1 cellular context compared by ENCODE assay signal in genomic region chr7:151518105-151518780, GRCh38.
TF ChIP-seq lines count a peak whose summit lies in the region.

No MANE protein-coding gene starts in this region.

TF ChIP-seq in K562, 482 proteins besides CTCF, POLR2A, EP300 and RAD21 (continued from another document and continues in another):
- TF ChIP-seq ZNF644 (tag; IDR thresholded peaks at IDR 0.05; ENCODE audit: low read depth) (no peak), ZNF584 (CRISPR knock-in tag; IDR thresholded peaks at IDR 0.05; ENCODE audit: low read depth) (no peak), SP1 (CRISPR knock-in tag; IDR thresholded peaks at IDR 0.05) (no peak), ZNF696 (CRISPR knock-in tag; conservative IDR thresholded peaks at IDR 0.05) (no peak), ELK1 (CRISPR knock-in tag; IDR thresholded peaks at IDR 0.05) (no peak), HDGF (IDR thresholded peaks at IDR 0.05) (0 out of 2 replicates have a peak, but pooled peaks have one; percentile 30), BRF1 (IDR thresholded peaks at IDR 0.05; ENCODE audit: borderline replicate concordance, extremely low read depth, insufficient read length) (no peak), ZNF253 (CRISPR knock-in tag; conservative IDR thresholded peaks at IDR 0.05) (no peak), ELK3 (CRISPR knock-in tag; IDR thresholded peaks at IDR 0.05) (no peak), MXD1 (CRISPR knock-in tag; IDR thresholded peaks at IDR 0.05; ENCODE audit: borderline replicate concordance, poor library complexity, severe bottlenecking) (no peak), MYBL2 (IDR thresholded peaks at IDR 0.05; ENCODE audit: low read depth) (no peak), MYBL2 (CRISPR knock-in tag; IDR thresholded peaks at IDR 0.05; ENCODE audit: borderline replicate concordance) (no peak), THRAP3 (IDR thresholded peaks at IDR 0.05; ENCODE audit: borderline replicate concordance) (no peak), PATZ1 (CRISPR knock-in tag; IDR thresholded peaks at IDR 0.05; ENCODE audit: borderline replicate concordance) (no peak), RBM14 (IDR thresholded peaks at IDR 0.05; ENCODE audit: borderline replicate concordance, insufficient read depth, low read depth, low read length) (no peak), ETV5 (CRISPR knock-in tag; IDR thresholded peaks at IDR 0.05; ENCODE audit: low read depth) (no peak; the same call in 1 of the 2 replicates), SRSF3 (IDR thresholded peaks at IDR 0.05; ENCODE audit: insufficient read depth, low read length) (no peak), ZNF445 (CRISPR knock-in tag; IDR thresholded peaks at IDR 0.05; ENCODE audit: low read depth) (no peak), ZNF395 (CRISPR knock-in tag; IDR thresholded peaks at IDR 0.05) (no peak), NR2F6 (CRISPR knock-in tag; IDR thresholded peaks at IDR 0.05) (no peak), FOXA3 (CRISPR knock-in tag; conservative IDR thresholded peaks at IDR 0.05 in 1 of 2, IDR thresholded peaks at IDR 0.05 in 1 of 2) (0 out of 4 replicates have a peak, but pooled peaks of 1 of the 2 experiments have one; percentile 17), SRF (CRISPR knock-in tag; IDR thresholded peaks at IDR 0.05) (no peak), NCOA4 (IDR thresholded peaks at IDR 0.05; ENCODE audit: partially characterized antibody) (no peak), JUNB (CRISPR knock-in tag; conservative IDR thresholded peaks at IDR 0.05) (no peak), ARID3B (CRISPR knock-in tag; IDR thresholded peaks at IDR 0.05; ENCODE audit: borderline replicate concordance) (no peak), TAL1 (IDR thresholded peaks at IDR 0.05) (no peak), RBBP5 (IDR thresholded peaks at IDR 0.05; ENCODE audit: borderline replicate concordance, insufficient read depth, low read length, poor library complexity, severe bottlenecking) (peak; percentile 33), ZNF695 (CRISPR knock-in tag; IDR thresholded peaks at IDR 0.05) (no peak), ZNF668 (CRISPR knock-in tag; IDR thresholded peaks at IDR 0.05) (no peak), ZFP30 (CRISPR knock-in tag; IDR thresholded peaks at IDR 0.05; ENCODE audit: borderline replicate concordance) (no peak), NRF1 (conservative IDR thresholded peaks at IDR 0.05 in 1 of 2, IDR thresholded peaks at IDR 0.05 in 1 of 2) (no peak; a peak in 1 of 4 replicates), ZFX (CRISPR knock-in tag; IDR thresholded peaks at IDR 0.05) (no peak), KDM5B (IDR thresholded peaks at IDR 0.05; ENCODE audit: insufficient replicate concordance, low read depth, low read length) (no peak), PYGO2 (tag; IDR thresholded peaks at IDR 0.05) (no peak), ZNF133 (CRISPR knock-in tag; IDR thresholded peaks at IDR 0.05) (no peak), TRIM28 (IDR thresholded peaks at IDR 0.05) (peak; percentile 55; the same call in 1 of the 2 replicates), PHF20 (IDR thresholded peaks at IDR 0.05; ENCODE audit: partially characterized antibody) (no peak), ESRRA (IDR thresholded peaks at IDR 0.05; ENCODE audit: borderline replicate concordance, low read depth) (no peak), THRB (CRISPR knock-in tag; conservative IDR thresholded peaks at IDR 0.05) (0 out of 2 replicates have a peak, but pooled peaks have one; percentile 27), ELF4 (CRISPR knock-in tag; IDR thresholded peaks at IDR 0.05) (no peak), MLLT1 (IDR thresholded peaks at IDR 0.05) (no peak), ZSCAN32 (CRISPR knock-in tag; IDR thresholded peaks at IDR 0.05) (no peak), MCM5 (IDR thresholded peaks at IDR 0.05; ENCODE audit: low read depth) (no peak), FOXK2 (conservative IDR thresholded peaks at IDR 0.05 in 1 of 2, IDR thresholded peaks at IDR 0.05 in 1 of 2; ENCODE audit: low read depth in 2 of 2) (0 out of 4 replicates have a peak, but pooled peaks of 1 of the 2 experiments have one; percentile 32), ZNF586 (CRISPR knock-in tag; conservative IDR thresholded peaks at IDR 0.05) (no peak), FIP1L1 (IDR thresholded peaks at IDR 0.05; ENCODE audit: low read depth, low read length, poor library complexity, severe bottlenecking) (no peak), TAF15 (IDR thresholded peaks at IDR 0.05; ENCODE audit: low read depth, low read length) (no peak), ZNF764 (CRISPR knock-in tag; IDR thresholded peaks at IDR 0.05; ENCODE audit: low read depth) (no peak), HSF4 (CRISPR knock-in tag; IDR thresholded peaks at IDR 0.05; ENCODE audit: borderline replicate concordance) (no peak), EGR1 (conservative IDR thresholded peaks at IDR 0.05) (no peak), MEF2A (IDR thresholded peaks at IDR 0.05; ENCODE audit: control insufficient read depth, low read depth, low read length) (no peak), ESRRB (CRISPR knock-in tag; IDR thresholded peaks at IDR 0.05; ENCODE audit: borderline replicate concordance) (no peak), ZNF717 (CRISPR knock-in tag; IDR thresholded peaks at IDR 0.05) (no peak)
- TF ChIP-seq, protein P1, sequence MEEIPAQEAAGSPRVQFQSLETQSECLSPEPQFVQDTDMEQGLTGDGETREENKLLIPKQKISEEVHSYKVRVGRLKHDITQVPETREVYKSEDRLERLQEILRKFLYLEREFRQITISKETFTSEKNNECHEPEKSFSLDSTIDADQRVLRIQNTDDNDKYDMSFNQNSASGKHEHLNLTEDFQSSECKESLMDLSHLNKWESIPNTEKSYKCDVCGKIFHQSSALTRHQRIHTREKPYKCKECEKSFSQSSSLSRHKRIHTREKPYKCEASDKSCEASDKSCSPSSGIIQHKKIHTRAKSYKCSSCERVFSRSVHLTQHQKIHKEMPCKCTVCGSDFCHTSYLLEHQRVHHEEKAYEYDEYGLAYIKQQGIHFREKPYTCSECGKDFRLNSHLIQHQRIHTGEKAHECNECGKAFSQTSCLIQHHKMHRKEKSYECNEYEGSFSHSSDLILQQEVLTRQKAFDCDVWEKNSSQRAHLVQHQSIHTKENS (CRISPR knock-in tag; IDR thresholded peaks at IDR 0.05) = no peak
- TF ChIP-seq, protein P2, sequence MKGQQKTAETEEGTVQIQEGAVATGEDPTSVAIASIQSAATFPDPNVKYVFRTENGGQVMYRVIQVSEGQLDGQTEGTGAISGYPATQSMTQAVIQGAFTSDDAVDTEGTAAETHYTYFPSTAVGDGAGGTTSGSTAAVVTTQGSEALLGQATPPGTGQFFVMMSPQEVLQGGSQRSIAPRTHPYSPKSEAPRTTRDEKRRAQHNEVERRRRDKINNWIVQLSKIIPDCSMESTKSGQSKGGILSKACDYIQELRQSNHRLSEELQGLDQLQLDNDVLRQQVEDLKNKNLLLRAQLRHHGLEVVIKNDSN (CRISPR knock-in tag; IDR thresholded peaks at IDR 0.05) = no peak; the same call in none of the 2 replicates
- TF ChIP-seq, protein P3, sequence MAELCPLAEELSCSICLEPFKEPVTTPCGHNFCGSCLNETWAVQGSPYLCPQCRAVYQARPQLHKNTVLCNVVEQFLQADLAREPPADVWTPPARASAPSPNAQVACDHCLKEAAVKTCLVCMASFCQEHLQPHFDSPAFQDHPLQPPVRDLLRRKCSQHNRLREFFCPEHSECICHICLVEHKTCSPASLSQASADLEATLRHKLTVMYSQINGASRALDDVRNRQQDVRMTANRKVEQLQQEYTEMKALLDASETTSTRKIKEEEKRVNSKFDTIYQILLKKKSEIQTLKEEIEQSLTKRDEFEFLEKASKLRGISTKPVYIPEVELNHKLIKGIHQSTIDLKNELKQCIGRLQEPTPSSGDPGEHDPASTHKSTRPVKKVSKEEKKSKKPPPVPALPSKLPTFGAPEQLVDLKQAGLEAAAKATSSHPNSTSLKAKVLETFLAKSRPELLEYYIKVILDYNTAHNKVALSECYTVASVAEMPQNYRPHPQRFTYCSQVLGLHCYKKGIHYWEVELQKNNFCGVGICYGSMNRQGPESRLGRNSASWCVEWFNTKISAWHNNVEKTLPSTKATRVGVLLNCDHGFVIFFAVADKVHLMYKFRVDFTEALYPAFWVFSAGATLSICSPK (IDR thresholded peaks at IDR 0.05; ENCODE audit: borderline replicate concordance) = 0 out of 2 replicates have a peak, but pooled peaks have one; percentile 15
